In genomic region chr20:59948212-59948611, GRCh38 we compare ENCODE assay signal across 12 cellular contexts. TPM values are rescaled to one million over a fixed set of nuclear protein-coding genes. Genes with fewer than 3 reads are reported as not detected.
DNase-seq lines count a peak whose midpoint lies in the region; TF ChIP-seq lines count a peak whose summit lies in the region.
"Had no signal": no experiment of that assay in that cellular context is flagged by ENCODE, and none has a peak within 500 bp of the region (broad histone marks: within the 10 kb centered on the region; RNA-seq: fewer than 3 reads in every experiment).

No MANE protein-coding gene starts in this region.

- no peak overlapping the region for H3K4me3 Mint-ChIP-seq in activated naive CD8-positive, alpha-beta T cell
- H3K4me3 Mint-ChIP-seq in activated naive CD8-positive, alpha-beta T cell treated with anti-CD3 and anti-CD28 coated beads for 36 hours: no peak overlapping the region
- H3K4me3 Mint-ChIP-seq: nephron had no signal

- peaks cover 0 to 18% (median 14%) of the 10 kb centered on the region in 3 donors for H3K36me3 ChIP-seq in tibial nerve

- no peaks in the 10 kb centered on the region for H3K9me3 Mint-ChIP-seq in activated naive CD8-positive, alpha-beta T cell (ENCODE audit: low read depth)
- no peaks in the 10 kb centered on the region for H3K9me3 Mint-ChIP-seq in activated naive CD8-positive, alpha-beta T cell treated with anti-CD3 and anti-CD28 coated beads for 36 hours
- H3K9me3 Mint-ChIP-seq: nephron had no signal

- 47 to 53% methylated on average over 1 of the region's 1 CpG for WGBS in tibial nerve, 2 donors

- no peaks in the 10 kb centered on the region for H3K36me3 Mint-ChIP-seq in activated naive CD8-positive, alpha-beta T cell
- peaks cover 11% of the 10 kb centered on the region for H3K36me3 Mint-ChIP-seq in activated naive CD8-positive, alpha-beta T cell treated with anti-CD3 and anti-CD28 coated beads for 36 hours

- H3K4me1 ChIP-seq in tibial nerve: peaks cover 0 to 58% (median 29%) of the 10 kb centered on the region in 4 donors
- H3K4me1 ChIP-seq: body of pancreas had no signal

- TF ChIP-seq POLR2A in tibial nerve (IDR thresholded peaks at IDR 0.05): no peak

- no peak for DNase-seq in activated naive CD8-positive, alpha-beta T cell treated with anti-CD3 and anti-CD28 coated beads for 36 hours
- DNase-seq in OCI-M1 (lab: John Stamatoyannopoulos, UW) (peak; percentile 62), tibial nerve (ENCODE audit: low spot score in 2 of 2) (no peak), NCI-H1694 treated with DMSO at 0.1 percent for 48 hours (lab: John Stamatoyannopoulos, UW) (no peak), activated gamma-delta T cell (lab: John Stamatoyannopoulos, UW) (no peak), NCI-H446 (lab: John Stamatoyannopoulos, UW) (no peak)
- DNase-seq: body of pancreas, NCI-H2171 treated with DMSO at 0.1 percent for 48 hours had no signal

- no peak for TF ChIP-seq CTCF in tibial nerve (IDR thresholded peaks at IDR 0.05)

- H3K9me3 ChIP-seq in tibial nerve: no peaks in the 10 kb centered on the region
- H3K9me3 ChIP-seq: BLaER1 treated with 17β-estradiol and CSF1 and Interleukin-3, amounts not matched to agents 10 nM and 100 nM; body of pancreas had no signal

- H3K27ac ChIP-seq in cingulate gyrus (ENCODE audit: low read depth, low read length) (peak overlapping the region; percentile 23), tibial nerve (peak overlapping the region; percentile 31 to 68 (median 54))
- H3K27ac ChIP-seq: body of pancreas had no signal

- no peaks in the 10 kb centered on the region for H3K27me3 ChIP-seq in tibial nerve
- H3K27me3 ChIP-seq: BLaER1 treated with 17β-estradiol and CSF1 and Interleukin-3, amounts not matched to agents 10 nM and 100 nM; body of pancreas had no signal

- no peak overlapping the region for H3K4me3 ChIP-seq in tibial nerve
- H3K4me3 ChIP-seq: BLaER1 treated with 17β-estradiol and CSF1 and Interleukin-3, amounts not matched to agents 10 nM and 100 nM; body of pancreas had no signal

- H3K4me1 Mint-ChIP-seq in activated naive CD8-positive, alpha-beta T cell (ENCODE audit: low read depth): peaks cover 24% of the 10 kb centered on the region
- H3K4me1 Mint-ChIP-seq in activated naive CD8-positive, alpha-beta T cell treated with anti-CD3 and anti-CD28 coated beads for 36 hours: peaks cover 30% of the 10 kb centered on the region

- no peaks in the 10 kb centered on the region for H3K27me3 Mint-ChIP-seq in activated naive CD8-positive, alpha-beta T cell
- no peaks in the 10 kb centered on the region for H3K27me3 Mint-ChIP-seq in activated naive CD8-positive, alpha-beta T cell treated with anti-CD3 and anti-CD28 coated beads for 36 hours

- TF ChIP-seq EP300 in tibial nerve (IDR thresholded peaks at IDR 0.05): no peak

- H3K27ac Mint-ChIP-seq in activated naive CD8-positive, alpha-beta T cell: peak overlapping the region; percentile 88
- no peak overlapping the region for H3K27ac Mint-ChIP-seq in activated naive CD8-positive, alpha-beta T cell treated with anti-CD3 and anti-CD28 coated beads for 36 hours
- H3K27ac Mint-ChIP-seq: nephron had no signal

RNA-seq across cellular contexts. Expression of gene FAM217B, which starts 8.0 kb away (rescaled TPM):
- total RNA-seq in activated naive CD8-positive, alpha-beta T cell treated with anti-CD3 and anti-CD28 coated beads for 36 hours: 10 to 100 TPM; 25.7 to 28.7 TPM
- total RNA-seq in tibial nerve: 10 to 100 TPM in 3 of 4 donors, 1 to 10 TPM in 1; 9.0 to 34.3 (median 12.3) TPM

RNA-seq across cellular contexts. Expression of gene PPP1R3D, which starts 8.1 kb away (rescaled TPM):
- 1 to 10 TPM; 4.0 to 4.2 TPM for total RNA-seq in activated naive CD8-positive, alpha-beta T cell treated with anti-CD3 and anti-CD28 coated beads for 36 hours
- 1 to 10 TPM; 7.2 to 8.7 (median 8.0) TPM for total RNA-seq in tibial nerve

RNA-seq across cellular contexts. Expression of gene CDH26, which starts 10.0 kb away (rescaled TPM):
- under 1 TPM; 0.52 to 0.66 TPM for total RNA-seq in activated naive CD8-positive, alpha-beta T cell treated with anti-CD3 and anti-CD28 coated beads for 36 hours
- 1 to 10 TPM; 1.3 to 4.8 (median 2.6) TPM for total RNA-seq in tibial nerve

RNA-seq across cellular contexts. Expression of gene SYCP2, which starts 14.8 kb away (rescaled TPM):
- 1 to 10 TPM; 2.9 to 3.2 TPM for total RNA-seq in activated naive CD8-positive, alpha-beta T cell treated with anti-CD3 and anti-CD28 coated beads for 36 hours
- 1 to 10 TPM; 3.1 to 4.2 (median 3.6) TPM for total RNA-seq in tibial nerve
